ENCODE assay signal across 19 cellular contexts in the genomic region with DNA sequence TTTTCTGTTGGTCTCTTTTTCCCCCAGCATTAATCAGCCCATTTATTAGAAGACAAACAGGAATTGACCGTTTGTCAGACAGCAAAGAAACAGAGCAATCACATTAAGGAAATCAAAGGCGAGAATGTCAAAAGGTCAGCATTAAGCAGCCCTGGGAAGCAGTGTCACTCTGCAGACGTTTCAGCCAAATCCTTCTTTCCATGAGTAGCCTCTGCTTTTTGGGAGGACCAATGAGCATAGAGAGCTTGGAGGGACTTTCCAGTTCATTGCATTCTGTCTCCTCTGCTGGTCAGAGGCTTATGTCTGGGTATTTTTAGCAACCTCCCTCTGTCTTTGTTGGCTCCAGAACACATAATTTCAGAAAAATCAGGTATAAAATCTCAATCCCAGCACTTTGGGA.
DNase-seq lines count a peak whose midpoint lies in the region; ATAC-seq, FAIRE-seq and TF ChIP-seq lines count a peak whose summit lies in the region.
"Had no signal": no experiment of that assay in that cellular context is flagged by ENCODE, and none has a peak within 500 bp of the region (broad histone marks: within the 10 kb centered on the region; RNA-seq: fewer than 3 reads in every experiment).

No MANE protein-coding gene starts in this region.

- H3K27ac ChIP-seq in liver (ENCODE audit: low read depth in 1 of 2, low read length in 2 of 2) (peak overlapping the region in 1 of 2 donors; percentile 37), HepG2 (ENCODE audit: extremely low read length, insufficient read depth, low read length) (no peak overlapping the region), endodermal cell (ENCODE audit: low read depth, low read length) (peak overlapping the region; percentile 68), uterus (peak overlapping the region; percentile 44 to 68)
- H3K27ac ChIP-seq: VCaP had no signal

- H3K9me3 Mint-ChIP-seq in endodermal cell, result no peaks in the 10 kb centered on the region

- peaks cover 11% of the 10 kb centered on the region for H3K36me3 Mint-ChIP-seq in endodermal cell (ENCODE audit: low read depth)
- H3K36me3 Mint-ChIP-seq: CD4-positive, CD25-positive, alpha-beta regulatory T cell had no signal

- in situ Hi-C loops in HepG2 (cut with HindIII; ENCODE audit: extremely low pct_ligation_motif_present, low pct_unique_long_range_greater_than_20kb), result no loop called here

- no peaks in the 10 kb centered on the region for H3K4me1 ChIP-seq in liver (ENCODE audit: control insufficient read depth in 4 of 4, insufficient read depth in 4 of 4, low read length in 3 of 4)
- no peaks in the 10 kb centered on the region for H3K4me1 ChIP-seq in HepG2 (ENCODE audit: insufficient read depth, low read length)
- peaks cover 12% of the 10 kb centered on the region for H3K4me1 ChIP-seq in endodermal cell (ENCODE audit: control insufficient read depth, insufficient read depth, low read length)
- no peaks in the 10 kb centered on the region for H3K4me1 ChIP-seq in uterus

- H3K9ac ChIP-seq in liver (ENCODE audit: low read depth in 1 of 2, low read length in 2 of 2), result no peak overlapping the region
- H3K9ac ChIP-seq in HepG2 (ENCODE audit: insufficient read depth, low read depth, low read length), result no peak overlapping the region
- no peak overlapping the region for H3K9ac ChIP-seq in endodermal cell (ENCODE audit: extremely low read depth, low read length, poor library complexity, severe bottlenecking)

- H3K4me3 Mint-ChIP-seq in endodermal cell, result no peak overlapping the region
- H3K4me3 Mint-ChIP-seq: CD4-positive, CD25-positive, alpha-beta regulatory T cell had no signal

- H2AFZ ChIP-seq in HepG2 (ENCODE audit: low read length), result no peak overlapping the region

- peaks cover 26% of the 10 kb centered on the region for H3K4me1 Mint-ChIP-seq in endodermal cell
- H3K4me1 Mint-ChIP-seq: CD4-positive, CD25-positive, alpha-beta regulatory T cell had no signal

- H3K4me2 ChIP-seq in HepG2 (ENCODE audit: low read depth, low read length), result no peak overlapping the region

- TF ChIP-seq RAD21 in liver (IDR thresholded peaks at IDR 0.05) (no peak), HepG2 (CRISPR knock-in tag; IDR thresholded peaks at IDR 0.05) (no peak)

- no peak for TF ChIP-seq CTCF in liver (IDR thresholded peaks at IDR 0.05; ENCODE audit: low read depth, low read length, missing input control)
- no peak for TF ChIP-seq CTCF in HepG2 (CRISPR knock-in tag; IDR thresholded peaks at IDR 0.05)
- no peak for TF ChIP-seq CTCF in endodermal cell (conservative IDR thresholded peaks at IDR 0.05)
- no peak for TF ChIP-seq CTCF in uterus (IDR thresholded peaks at IDR 0.05)

- TF ChIP-seq EP300 in HepG2 (IDR thresholded peaks at IDR 0.05; ENCODE audit: low read depth in 2 of 2, low read length in 2 of 2) (no peak), HepG2 (CRISPR knock-in tag; IDR thresholded peaks at IDR 0.05; ENCODE audit: borderline replicate concordance) (no peak)

- FAIRE-seq in HepG2 (lab: Jason Lieb, UNC), result no peak
- FAIRE-seq: urothelium cell line had no signal

- H3K27me3 Mint-ChIP-seq in endodermal cell (ENCODE audit: insufficient read depth), result no peaks in the 10 kb centered on the region
- H3K27me3 Mint-ChIP-seq: CD4-positive, CD25-positive, alpha-beta regulatory T cell had no signal

- WGBS in liver, result 18% methylated on average over 3 of the region's 3 CpGs
- WGBS in HepG2 (ENCODE audit: low lambda C conversion rate), result 2% methylated on average over 3 of the region's 3 CpGs
- WGBS in endodermal cell (ENCODE audit: insufficient coverage in 1 of 2, insufficient read length in 1 of 2), 2 experiments, result 36 to 48% methylated on average over 3 of the region's 3 CpGs

- H3K27me3 ChIP-seq in liver (ENCODE audit: control insufficient read depth in 4 of 4, insufficient read depth in 4 of 4, low read length in 3 of 4) (peaks cover 0 to 4% (median 0%) of the 10 kb centered on the region in 4 donors), HepG2 (ENCODE audit: control insufficient read depth in 1 of 2, insufficient read depth in 2 of 2, low read length in 2 of 2) (no peaks in the 10 kb centered on the region), endodermal cell (ENCODE audit: control insufficient read depth, insufficient read depth, low read length, poor library complexity, severe bottlenecking) (no peaks in the 10 kb centered on the region), uterus (no peaks in the 10 kb centered on the region)

- H3K9me3 ChIP-seq in liver (ENCODE audit: control insufficient read depth in 4 of 4, low read length in 3 of 4) (no peaks in the 10 kb centered on the region), HepG2 (ENCODE audit: low read length) (no peaks in the 10 kb centered on the region), endodermal cell (ENCODE audit: control insufficient read depth, low read length) (no peaks in the 10 kb centered on the region), uterus (no peaks in the 10 kb centered on the region)

- no peak overlapping the region for H3K27ac Mint-ChIP-seq in endodermal cell
- H3K27ac Mint-ChIP-seq: CD4-positive, CD25-positive, alpha-beta regulatory T cell had no signal

- no peaks in the 10 kb centered on the region for H3K36me3 ChIP-seq in liver (ENCODE audit: control insufficient read depth in 4 of 4, insufficient read depth in 3 of 4, low read depth in 1 of 4, low read length in 3 of 4)
- H3K36me3 ChIP-seq in HepG2 (replicated peaks in 1 of 2; ENCODE audit: control insufficient read depth in 1 of 2, insufficient read depth in 2 of 2, low read length in 2 of 2), result no peaks in the 10 kb centered on the region
- peaks cover 11% of the 10 kb centered on the region for H3K36me3 ChIP-seq in endodermal cell (ENCODE audit: control insufficient read depth, insufficient read depth, low read length)
- H3K36me3 ChIP-seq in uterus, result no peaks in the 10 kb centered on the region

- intact Hi-C loops in HepG2 (cut with micrococcal nuclease; ENCODE audit: unreplicated experiment), result no loop called here
- intact Hi-C loops in uterus (cut with DNase I; ENCODE audit: low total_unique reads), result no loop called here

- no peak for DNase-seq in HepG2 (ENCODE audit: low spot score)
- DNase-seq in endodermal cell, result no peak
- DNase-seq in myocyte (ENCODE audit: low read depth), result peak; percentile 66
- no peak for DNase-seq in uterus
- no peak for DNase-seq in NCI-H1105 treated with DMSO at 0.1 percent for 48 hours (lab: John Stamatoyannopoulos, UW)
- no peak for DNase-seq in MV-4-11 (lab: John Stamatoyannopoulos, UW)
- no peak for DNase-seq in GM19238 (ENCODE audit: insufficient read length, low spot score)
- DNase-seq: activated effector memory CD4-positive, alpha-beta T cell treated with Interleukin-2 at 50 U/mL for 16 hours; CD4-positive, CD25-positive, alpha-beta regulatory T cell; DND-41; NCI-H2029 treated with DMSO at 0.1 percent for 48 hours; NCI-H526 treated with DMSO at 0.1 percent for 48 hours; stimulated activated CD4-positive, alpha-beta T cell treated with anti-CD3 and anti-CD28 coated beads, Interleukin-12 subunit alpha, Interleukin-12 subunit beta, amount 100 ng/mL, for 4 hours; stimulated activated naive CD4-positive, alpha-beta T cell had no signal

- POLR2A ChIA-PET in HepG2 (lab: Yijun Ruan, JAX), result no interaction called here

- H3K79me2 ChIP-seq in HepG2 (ENCODE audit: insufficient read depth, low read length), result no peaks in the 10 kb centered on the region

- TF ChIP-seq POLR2A in HepG2 (IDR thresholded peaks at IDR 0.05; ENCODE audit: insufficient read depth in 1 of 2, low read depth in 2 of 2, low read length in 2 of 2) (no peak), uterus (IDR thresholded peaks at IDR 0.05) (no peak)

- CTCF ChIA-PET in HepG2 (lab: Yijun Ruan, JAX; ENCODE audit: low intra/inter-chr PET ratio, low total read pairs), result no interaction called here

- H3K4me3 ChIP-seq in liver (ENCODE audit: low read depth in 1 of 3, low read length in 3 of 3) (no peak overlapping the region), HepG2 (replicated peaks in 1 of 3; ENCODE audit: insufficient read depth in 1 of 3, low read depth in 2 of 3, low read length in 3 of 3) (no peak overlapping the region), endodermal cell (ENCODE audit: low read length) (no peak overlapping the region), uterus (no peak overlapping the region)

- ATAC-seq in HepG2, result no peak
- ATAC-seq: HCT116, Panc1 had no signal

- BruUV-seq in HepG2 (replicated peaks; lab: Mats Ljungman, UMichigan), result no TSS peak

- H4K20me1 ChIP-seq in HepG2 (ENCODE audit: insufficient read depth, low read length), result no peaks in the 10 kb centered on the region

TF ChIP-seq in liver, 16 proteins besides CTCF, POLR2A, EP300 and RAD21:
- TF ChIP-seq NR2F2 (IDR thresholded peaks at IDR 0.05) (peak; percentile 87), FOXA1 (IDR thresholded peaks at IDR 0.05) (no peak), EGR1 (IDR thresholded peaks at IDR 0.05; ENCODE audit: low read depth in 2 of 2) (no peak)

TF ChIP-seq in HepG2, 621 proteins besides CTCF, POLR2A, EP300 and RAD21:
- TF ChIP-seq MEIS1 (CRISPR knock-in tag; IDR thresholded peaks at IDR 0.05; ENCODE audit: borderline replicate concordance) (no peak), ZZZ3 (CRISPR knock-in tag; IDR thresholded peaks at IDR 0.05; ENCODE audit: borderline replicate concordance) (no peak), NCOA2 (CRISPR knock-in tag; IDR thresholded peaks at IDR 0.05) (no peak), ZNF792 (CRISPR knock-in tag; IDR thresholded peaks at IDR 0.05) (no peak), ZNF788 (CRISPR knock-in tag; IDR thresholded peaks at IDR 0.05; ENCODE audit: borderline replicate concordance) (no peak), NKX3-1 (CRISPR knock-in tag; IDR thresholded peaks at IDR 0.05) (no peak)
- TF ChIP-seq, protein P1, sequence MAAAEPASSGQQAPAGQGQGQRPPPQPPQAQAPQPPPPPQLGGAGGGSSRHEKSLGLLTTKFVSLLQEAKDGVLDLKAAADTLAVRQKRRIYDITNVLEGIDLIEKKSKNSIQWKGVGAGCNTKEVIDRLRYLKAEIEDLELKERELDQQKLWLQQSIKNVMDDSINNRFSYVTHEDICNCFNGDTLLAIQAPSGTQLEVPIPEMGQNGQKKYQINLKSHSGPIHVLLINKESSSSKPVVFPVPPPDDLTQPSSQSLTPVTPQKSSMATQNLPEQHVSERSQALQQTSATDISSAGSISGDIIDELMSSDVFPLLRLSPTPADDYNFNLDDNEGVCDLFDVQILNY (CRISPR knock-in tag; conservative IDR thresholded peaks at IDR 0.05), result no peak
- TF ChIP-seq, protein P2, sequence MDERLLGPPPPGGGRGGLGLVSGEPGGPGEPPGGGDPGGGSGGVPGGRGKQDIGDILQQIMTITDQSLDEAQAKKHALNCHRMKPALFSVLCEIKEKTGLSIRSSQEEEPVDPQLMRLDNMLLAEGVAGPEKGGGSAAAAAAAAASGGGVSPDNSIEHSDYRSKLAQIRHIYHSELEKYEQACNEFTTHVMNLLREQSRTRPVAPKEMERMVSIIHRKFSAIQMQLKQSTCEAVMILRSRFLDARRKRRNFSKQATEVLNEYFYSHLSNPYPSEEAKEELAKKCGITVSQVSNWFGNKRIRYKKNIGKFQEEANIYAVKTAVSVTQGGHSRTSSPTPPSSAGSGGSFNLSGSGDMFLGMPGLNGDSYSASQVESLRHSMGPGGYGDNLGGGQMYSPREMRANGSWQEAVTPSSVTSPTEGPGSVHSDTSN (CRISPR knock-in tag; IDR thresholded peaks at IDR 0.05), result no peak
TF ChIP-seq in HepG2: peak in this region for 0.
